10 cellular contexts compared by ENCODE assay signal in genomic region chr16:87407511-87408112, GRCh38. TPM values are rescaled to one million over a fixed set of nuclear protein-coding genes. Genes with fewer than 3 reads are reported as not detected.
DNase-seq lines count a peak whose midpoint lies in the region; ATAC-seq and TF ChIP-seq lines count a peak whose summit lies in the region.
"Had no signal": no experiment of that assay in that cellular context is flagged by ENCODE, and none has a peak within 500 bp of the region (broad histone marks: within the 10 kb centered on the region; RNA-seq: fewer than 3 reads in every experiment).

No MANE protein-coding gene starts in this region.

- ATAC-seq in GM18520 (IDR thresholded peaks at IDR 0.05; ENCODE audit: unreplicated experiment) (peak; percentile 39), PC-3 (no peak), GM18519 (IDR thresholded peaks at IDR 0.05; ENCODE audit: low FRiP score, unreplicated experiment) (no peak)

- H3K4me3 ChIP-seq in PC-3 (ENCODE audit: low read length) (no peak overlapping the region), esophagus squamous epithelium (no peak overlapping the region)

- intact Hi-C loops in PC-3 (cut with micrococcal nuclease), result no loop called here
- intact Hi-C loops in esophagus squamous epithelium (cut with DNase I), result no loop called here

- no peaks in the 10 kb centered on the region for H3K4me1 ChIP-seq in PC-3 (ENCODE audit: insufficient read depth, low read length)
- peaks cover 0 to 13% (median 0%) of the 10 kb centered on the region in 3 donors for H3K4me1 ChIP-seq in esophagus squamous epithelium

- no peaks in the 10 kb centered on the region for H4K20me1 ChIP-seq in PC-3 (ENCODE audit: low read length)

- CTCF ChIA-PET in PC-3 (lab: Charles Lee) (no interaction called here), GM10248 (lab: Yijun Ruan, JAX) (interaction anchor here (0.8 to 1.0 kb wide), 2 partner anchors 11 to 361 kb away, joined by 3 read pairs; no protein-coding TSS in a partner anchor)

- no peaks in the 10 kb centered on the region for H3K9me2 ChIP-seq in PC-3 (replicated peaks; ENCODE audit: low read length)

- DNase-seq in PC-3 (peak; percentile 7), esophagus squamous epithelium (lab: John Stamatoyannopoulos, UW) (no peak), retina (peak; percentile 76), NCI-H1930 (lab: John Stamatoyannopoulos, UW) (no peak), NCI-H1436 treated with DMSO at 0.1 percent for 48 hours (lab: John Stamatoyannopoulos, UW) (no peak), GM10248 (ENCODE audit: extremely low spot score) (no peak)
- DNase-seq: activated CD4-positive, alpha-beta T cell treated with anti-CD3 and anti-CD28 coated beads, Interleukin-2, amount 50 U/mL, for 4 hours; glutamatergic neuron had no signal

- H3K36me3 ChIP-seq in PC-3 (ENCODE audit: low read depth, low read length) (no peaks in the 10 kb centered on the region; the same call in 1 of the 2 replicates), esophagus squamous epithelium (peaks cover 17 to 97% (median 19%) of the 10 kb centered on the region in 3 donors)

- H3K9me3 ChIP-seq in PC-3 (ENCODE audit: low read length) (no peaks in the 10 kb centered on the region), esophagus squamous epithelium (no peaks in the 10 kb centered on the region)

- H3K27me3 ChIP-seq in PC-3 (ENCODE audit: low read length) (no peaks in the 10 kb centered on the region), esophagus squamous epithelium (no peaks in the 10 kb centered on the region)

- no peak overlapping the region for H3K9ac ChIP-seq in PC-3 (ENCODE audit: low read length)

- TF ChIP-seq POLR2A in esophagus squamous epithelium (IDR thresholded peaks at IDR 0.05), result peak in 1 of 4 donors; percentile 17

- WGBS in esophagus squamous epithelium, 2 donors, result 62 to 86% methylated on average over 26 of the region's 26 CpGs

- no peak for TF ChIP-seq CTCF in PC-3 (conservative IDR thresholded peaks at IDR 0.05; ENCODE audit: low read depth, low read length)
- TF ChIP-seq CTCF in esophagus squamous epithelium (IDR thresholded peaks at IDR 0.05), result no peak
- no peak for TF ChIP-seq CTCF in GM10248 (IDR thresholded peaks at IDR 0.05; ENCODE audit: control extremely low read depth, extremely low read depth, low read depth, missing control alignments)

- H3K27ac ChIP-seq in PC-3 (ENCODE audit: low read length), result no peak overlapping the region
- H3K27ac ChIP-seq in esophagus squamous epithelium, result peak overlapping the region in 3 of 4 donors; percentile 27 to 67 (median 61)

- POLR2A ChIA-PET in PC-3 (lab: Charles Lee; ENCODE audit: unreplicated experiment) (no interaction called here), GM10248 (lab: Yijun Ruan, JAX) (interaction anchor here (0.6 kb wide), 1 partner anchor 65 kb away, joined by 3 read pairs; no protein-coding TSS in a partner anchor)

- H2AFZ ChIP-seq in PC-3 (ENCODE audit: low read length), result no peak overlapping the region

- H3K4me2 ChIP-seq in PC-3 (ENCODE audit: low read length), result no peak overlapping the region

- no peaks in the 10 kb centered on the region for H3F3A ChIP-seq in PC-3 (ENCODE audit: low read length, unreplicated experiment)

- no peaks in the 10 kb centered on the region for H3K79me2 ChIP-seq in PC-3 (ENCODE audit: low read length)

- no TSS peak for BruUV-seq in PC-3 (replicated peaks; lab: Mats Ljungman, UMichigan)

RNA-seq across cellular contexts. Expression of gene MAP1LC3B, which starts 15.5 kb away (rescaled TPM):
- 11.0 and 11.9 TPM in 2 replicates for total RNA-seq in PC-3 (2014; rRNA removed)
- total RNA-seq in esophagus squamous epithelium, result 10 to 100 TPM; 14.2 to 38.0 (median 24.4) TPM

RNA-seq across cellular contexts. Expression of gene FBXO31, which starts 24.0 kb away (rescaled TPM):
- total RNA-seq in PC-3 (2014; rRNA removed), result 14.8 and 17.7 TPM in 2 replicates
- total RNA-seq in esophagus squamous epithelium, result 10 to 100 TPM; 18.3 to 43.7 (median 21.2) TPM

Comparison
In these comparisons a context has a peak if more than half of its experiments do, and no peak if none do; other contexts are left out.
1. DNase-seq: peak in PC-3 (single experiment) and retina (single experiment); none in esophagus squamous epithelium (single experiment), NCI-H1930 (0 of 2), NCI-H1436 treated with DMSO at 0.1 percent for 48 hours (single experiment) and GM10248 (single experiment).